Comparison of ENCODE assay signal across 9 cellular contexts in genomic region chr5:154228696-154229095, GRCh38. TPM values are rescaled to one million over a fixed set of nuclear protein-coding genes. Genes with fewer than 3 reads are reported as not detected.
A peak's percentile ranks its signal among the peaks of the same experiment; 100 is the strongest.
DNase-seq lines count a peak whose midpoint lies in the region; ATAC-seq lines count a peak whose summit lies in the region.
"Had no signal": no experiment of that assay in that cellular context is flagged by ENCODE, and none has a peak within 500 bp of the region (broad histone marks: within the 10 kb centered on the region; RNA-seq: fewer than 3 reads in every experiment).

No MANE protein-coding gene starts in this region.

- no peaks in the 10 kb centered on the region for H3K36me3 ChIP-seq in Karpas-422 (ENCODE audit: insufficient read depth, low read length)
- no peaks in the 10 kb centered on the region for H3K36me3 ChIP-seq in CD8-positive, alpha-beta memory T cell (ENCODE audit: insufficient read depth, low read length)

- H3K27me3 Mint-ChIP-seq in activated CD4-positive, alpha-beta T cell treated with anti-CD3 and anti-CD28 coated beads, Interleukin-2, amount 10 ng/mL, durations not matched to agents 7 days and 5 days: no peaks in the 10 kb centered on the region
- H3K27me3 Mint-ChIP-seq in CD8-positive, alpha-beta memory T cell: no peaks in the 10 kb centered on the region

- no peak overlapping the region for H3K27ac ChIP-seq in Karpas-422 (ENCODE audit: low read length)
- H3K27ac ChIP-seq in CD8-positive, alpha-beta memory T cell (ENCODE audit: low read depth, low read length): no peak overlapping the region
- H3K27ac ChIP-seq: neutrophil had no signal

- peaks cover 46% of the 10 kb centered on the region for H3K36me3 Mint-ChIP-seq in activated CD4-positive, alpha-beta T cell treated with anti-CD3 and anti-CD28 coated beads, Interleukin-2, amount 10 ng/mL, durations not matched to agents 7 days and 5 days (ENCODE audit: low read depth)
- H3K36me3 Mint-ChIP-seq in CD8-positive, alpha-beta memory T cell: peaks cover 16 to 37% (median 30%) of the 10 kb centered on the region in 3 donors

- H3K4me1 ChIP-seq in Karpas-422 (ENCODE audit: low read length): no peaks in the 10 kb centered on the region
- peaks cover 8% of the 10 kb centered on the region for H3K4me1 ChIP-seq in CD8-positive, alpha-beta memory T cell (ENCODE audit: insufficient read depth, low read length)

- no peak overlapping the region for H3K4me2 ChIP-seq in Karpas-422 (ENCODE audit: low read depth, low read length, poor library complexity, severe bottlenecking)

- H3K79me2 ChIP-seq in Karpas-422 (ENCODE audit: low read length): no peaks in the 10 kb centered on the region

- peaks cover 23% of the 10 kb centered on the region for H3K9me3 Mint-ChIP-seq in activated CD4-positive, alpha-beta T cell treated with anti-CD3 and anti-CD28 coated beads, Interleukin-2, amount 10 ng/mL, durations not matched to agents 7 days and 5 days
- peaks cover 0 to 16% (median 8%) of the 10 kb centered on the region in 5 donors for H3K9me3 Mint-ChIP-seq in CD8-positive, alpha-beta memory T cell

- H3K27ac Mint-ChIP-seq in activated CD4-positive, alpha-beta T cell treated with anti-CD3 and anti-CD28 coated beads, Interleukin-2, amount 10 ng/mL, durations not matched to agents 7 days and 5 days: peak overlapping the region; percentile 65
- H3K27ac Mint-ChIP-seq in CD8-positive, alpha-beta memory T cell: peak overlapping the region in 1 of 8 donors; percentile 6

- POLR2A ChIA-PET in activated CD4-positive, alpha-beta T cell treated with anti-CD3 and anti-CD28 coated beads, Interleukin-2, amount 10 ng/mL, durations not matched to agents 7 days and 5 days (lab: Charles Lee): no interaction called here
- POLR2A ChIA-PET in CD8-positive, alpha-beta memory T cell (lab: Charles Lee): no interaction called here

- peaks cover 36% of the 10 kb centered on the region for H3K4me1 Mint-ChIP-seq in activated CD4-positive, alpha-beta T cell treated with anti-CD3 and anti-CD28 coated beads, Interleukin-2, amount 10 ng/mL, durations not matched to agents 7 days and 5 days
- H3K4me1 Mint-ChIP-seq in CD8-positive, alpha-beta memory T cell: peaks cover 28 to 51% (median 41%) of the 10 kb centered on the region in 3 donors

- no peaks in the 10 kb centered on the region; the same call in 1 of the 2 replicates for H3K27me3 ChIP-seq in Karpas-422 (ENCODE audit: low read length)
- H3K27me3 ChIP-seq in CD8-positive, alpha-beta memory T cell (ENCODE audit: insufficient read depth, low read length, poor library complexity, severe bottlenecking): no peaks in the 10 kb centered on the region
- H3K27me3 ChIP-seq: neutrophil had no signal

- H2AFZ ChIP-seq in Karpas-422 (ENCODE audit: low read length): no peak overlapping the region

- H4K20me1 ChIP-seq in Karpas-422 (ENCODE audit: insufficient read depth, low read depth, low read length): no peaks in the 10 kb centered on the region

- CTCF ChIA-PET in activated CD4-positive, alpha-beta T cell treated with anti-CD3 and anti-CD28 coated beads, Interleukin-2, amount 10 ng/mL, durations not matched to agents 7 days and 5 days (lab: Charles Lee): no interaction called here
- CTCF ChIA-PET in CD8-positive, alpha-beta memory T cell (lab: Charles Lee): no interaction called here

- no peak overlapping the region for H3K9ac ChIP-seq in Karpas-422 (ENCODE audit: low read length)

- H3K9me3 ChIP-seq in Karpas-422 (ENCODE audit: low read length): peaks cover 12% of the 10 kb centered on the region; the same call in 1 of the 2 replicates
- peaks cover 6% of the 10 kb centered on the region for H3K9me3 ChIP-seq in CD8-positive, alpha-beta memory T cell (ENCODE audit: low read length)
- H3K9me3 ChIP-seq: neutrophil had no signal

- no peak overlapping the region for H3K4me3 ChIP-seq in Karpas-422 (ENCODE audit: low read length)
- no peak overlapping the region for H3K4me3 ChIP-seq in CD8-positive, alpha-beta memory T cell (ENCODE audit: low read length)

- H3K4me3 Mint-ChIP-seq in activated CD4-positive, alpha-beta T cell treated with anti-CD3 and anti-CD28 coated beads, Interleukin-2, amount 10 ng/mL, durations not matched to agents 7 days and 5 days: no peak overlapping the region
- no peak overlapping the region for H3K4me3 Mint-ChIP-seq in CD8-positive, alpha-beta memory T cell

- no peaks in the 10 kb centered on the region for H3K9me2 ChIP-seq in Karpas-422 (replicated peaks; ENCODE audit: insufficient read depth, low read length)

- ATAC-seq in GM21619 (IDR thresholded peaks at IDR 0.05; ENCODE audit: unreplicated experiment): peak; percentile 97
- ATAC-seq in HG03354 (IDR thresholded peaks at IDR 0.05; ENCODE audit: poor library complexity, severe bottlenecking, unreplicated experiment): peak; percentile 96

- DNase-seq in activated CD4-positive, alpha-beta T cell treated with anti-CD3 and anti-CD28 coated beads, Interleukin-2, amount 10 ng/mL, durations not matched to agents 7 days and 5 days: no peak
- no peak for DNase-seq in activated CD4-positive, alpha-beta T cell treated with anti-CD3 and anti-CD28 coated beads for 1 hour
- DNase-seq in germinal center (ENCODE audit: low spot score): peak; percentile 30
- DNase-seq in Karpas-422: no peak
- DNase-seq in CD8-positive, alpha-beta memory T cell: no peak
- DNase-seq in NCI-H1436 (lab: John Stamatoyannopoulos, UW): no peak

RNA-seq across cellular contexts. Expression of gene GALNT10, which starts 38.2 kb away (rescaled TPM):
- total RNA-seq in activated CD4-positive, alpha-beta T cell treated with anti-CD3 and anti-CD28 coated beads, Interleukin-2, amount 10 ng/mL, durations not matched to agents 7 days and 5 days: 10 to 100 TPM; 44.2 to 47.2 TPM
- total RNA-seq in Karpas-422 (2014; rRNA removed; shearing (Covaris generic); ENCODE audit: low replicate concordance): 2.3 and 3.6 TPM in 2 replicates
- total RNA-seq in CD8-positive, alpha-beta memory T cell: 10 to 100 TPM; 28.0 to 32.1 TPM
- polyA plus RNA-seq in CD8-positive, alpha-beta memory T cell: 27.6 TPM
